In genomic region chr7:135128931-135129330, GRCh38 we compare ENCODE assay signal across 27 cellular contexts. TPM values are rescaled to one million over a fixed set of nuclear protein-coding genes. Genes with fewer than 3 reads are reported as not detected.
"Had no signal": no experiment of that assay in that cellular context is flagged by ENCODE, and none has a peak within 500 bp of the region (broad histone marks: within the 10 kb centered on the region; RNA-seq: fewer than 3 reads in every experiment).

No MANE protein-coding gene starts in this region.

- H3K79me2 ChIP-seq: hepatocyte had no signal

- H3K9me3 ChIP-seq: gastrocnemius medialis had no signal

- H3K36me3 ChIP-seq: brain microvascular endothelial cell, esophagus muscularis mucosa, gastrocnemius medialis, heart right ventricle had no signal

- ATAC-seq: activated CD8-positive, alpha-beta T cell treated with anti-CD3 and anti-CD28 coated beads for 36 hours; activated T-cell treated with anti-CD3 and anti-CD28 coated beads, Interleukin-2, amount 50 U/mL, for 4 hours; activated T-helper 17 cell treated with anti-CD3 and anti-CD28 coated beads, Interleukin-2, amount 50 U/mL, for 72 hours; gastrocnemius medialis; heart right ventricle; WTC11 had no signal

- H3K27ac ChIP-seq: brain microvascular endothelial cell, coronary artery, dorsolateral prefrontal cortex, esophagus muscularis mucosa, foreskin keratinocyte, gastrocnemius medialis, heart right ventricle, hepatocyte had no signal

- H3K4me2 ChIP-seq: hepatocyte had no signal

- H2AFZ ChIP-seq: hepatocyte had no signal

- H3K27me3 ChIP-seq: brain microvascular endothelial cell, dorsolateral prefrontal cortex, esophagus muscularis mucosa, gastrocnemius medialis, heart right ventricle, hepatocyte had no signal

- FAIRE-seq: astrocyte, bronchial epithelial cell had no signal

- H3K4me3 ChIP-seq: coronary artery, dorsolateral prefrontal cortex, esophagus muscularis mucosa, gastrocnemius medialis, heart right ventricle, hepatocyte had no signal

- DNase-seq: activated CD4-positive, alpha-beta T cell treated with anti-CD3 and anti-CD28 coated beads for 48 hours; activated CD4-positive, alpha-beta T cell treated with anti-CD3 and anti-CD28 coated beads, Interleukin-2, amount 50 U/mL, for 1 hour; activated CD4-positive, alpha-beta T cell treated with anti-CD3 and anti-CD28 coated beads, Interleukin-2, amount 50 U/mL, for 48 hours; activated CD8-positive, alpha-beta memory T cell treated with anti-CD3 and anti-CD28 coated beads for 24 hours; activated CD8-positive, alpha-beta T cell treated with anti-CD3 and anti-CD28 coated beads for 36 hours; activated effector memory CD4-positive, alpha-beta T cell treated with Interleukin-2 at 50 U/mL for 16 hours; activated gamma-delta T cell treated with Interleukin-2 at 50 U/mL for 16 hours; activated naive CD4-positive, alpha-beta T cell treated with anti-CD3 and anti-CD28 coated beads, Interleukin-2, amount 50 U/mL, for 16 hours; activated naive CD4-positive, alpha-beta T cell treated with Interleukin-2 at 50 U/mL for 16 hours; activated T-cell treated with anti-CD3 and anti-CD28 coated beads, Interleukin-2, amount 50 U/mL, for 4 hours; amniotic stem cell; anterior cingulate cortex; brain microvascular endothelial cell; dorsolateral prefrontal cortex; effector memory CD4-positive, alpha-beta T cell; erythroblast; foreskin keratinocyte; gastrocnemius medialis; heart right ventricle; T-helper 2 cell had no signal

- H3K4me1 ChIP-seq: esophagus muscularis mucosa, foreskin keratinocyte, gastrocnemius medialis had no signal

RNA-seq across cellular contexts. Expression of gene TMEM140, which starts 18.9 kb away (rescaled TPM):
- total RNA-seq: foreskin keratinocyte, WTC11 had no signal
